In genomic region chr18:75360941-75361340, GRCh38 we compare ENCODE assay signal across 26 cellular contexts.
"Had no signal": no experiment of that assay in that cellular context is flagged by ENCODE, and none has a peak within 500 bp of the region (broad histone marks: within the 10 kb centered on the region; RNA-seq: fewer than 3 reads in every experiment).

No MANE protein-coding gene starts in this region.

- ATAC-seq: activated CD4-positive, alpha-beta T cell treated with anti-CD3 and anti-CD28 coated beads for 36 hours; activated naive CD8-positive, alpha-beta T cell treated with anti-CD3 and anti-CD28 coated beads, Interleukin-2, amount 50 U/mL, for 24 hours; activated T-cell treated with anti-CD3 and anti-CD28 coated beads, Interleukin-2, amount 50 U/mL, for 72 hours; body of pancreas; effector memory CD8-positive, alpha-beta T cell; foreskin keratinocyte; gastrocnemius medialis had no signal

- H3K27ac ChIP-seq: adrenal gland, body of pancreas, esophagus muscularis mucosa, foreskin keratinocyte, gastrocnemius medialis had no signal

- H3K9me3 ChIP-seq: adrenal gland, body of pancreas, esophagus muscularis mucosa, gastrocnemius medialis had no signal

- DNase-seq: activated CD4-positive, alpha-beta memory T cell treated with anti-CD3 and anti-CD28 coated beads for 36 hours; activated CD4-positive, alpha-beta T cell treated with anti-CD3 and anti-CD28 coated beads for 36 hours; activated CD4-positive, alpha-beta T cell treated with anti-CD3 and anti-CD28 coated beads, Interleukin-2, amount 10 ng/mL, durations not matched to agents 24 days and 14 days; activated CD4-positive, CD25-positive, alpha-beta regulatory T cell; activated CD4-positive, CD25-positive, alpha-beta regulatory T cell treated with anti-CD3 and anti-CD28 coated beads, Interleukin-2, amount 50 U/mL, for 72 hours; activated CD8-positive, alpha-beta memory T cell treated with anti-CD3 and anti-CD28 coated beads, Interleukin-2, amount 50 U/mL, for 48 hours; activated naive CD4-positive, alpha-beta T cell treated with anti-CD3 and anti-CD28 coated beads for 36 hours; activated naive CD8-positive, alpha-beta T cell treated with anti-CD3 and anti-CD28 coated beads for 36 hours; activated naive CD8-positive, alpha-beta T cell treated with anti-CD3 and anti-CD28 coated beads, Interleukin-2, amount 50 U/mL, for 24 hours; activated T-cell treated with anti-CD3 and anti-CD28 coated beads for 4 hours; activated T-cell treated with anti-CD3 and anti-CD28 coated beads, Interleukin-2, amount 50 U/mL, for 24 hours; activated T-cell treated with anti-CD3 and anti-CD28 coated beads, Interleukin-2, amount 50 U/mL, for 72 hours; adrenal gland; amygdala; aorta; body of pancreas; cortex of kidney; dermis blood vessel endothelial cell; effector CD4-positive, alpha-beta T cell; effector memory CD8-positive, alpha-beta T cell; erythroblast; foreskin keratinocyte; gastrocnemius medialis; glutamatergic neuron; T-helper 2 cell had no signal

- H3K4me1 ChIP-seq: adrenal gland, esophagus muscularis mucosa, foreskin keratinocyte, gastrocnemius medialis had no signal

- H3K36me3 ChIP-seq: adrenal gland, esophagus muscularis mucosa, gastrocnemius medialis had no signal

- H3K27me3 ChIP-seq: body of pancreas had no signal

- H3K4me3 ChIP-seq: adrenal gland, body of pancreas, esophagus muscularis mucosa, gastrocnemius medialis had no signal
